In genomic region chr19:44284968-44285367, GRCh38 we compare ENCODE assay signal across 33 cellular contexts. TPM values are rescaled to one million over a fixed set of nuclear protein-coding genes. Genes with fewer than 3 reads are reported as not detected.
"Had no signal": no experiment of that assay in that cellular context is flagged by ENCODE, and none has a peak within 500 bp of the region (broad histone marks: within the 10 kb centered on the region; RNA-seq: fewer than 3 reads in every experiment).

No MANE protein-coding gene starts in this region.

- H3K27ac ChIP-seq: adrenal gland, ascending aorta, breast epithelium, cardiac muscle cell, colonic mucosa, epithelial cell of prostate, esophagus squamous epithelium, WERI-Rb-1 had no signal

- ATAC-seq: activated CD4-positive, CD25-positive, alpha-beta regulatory T cell treated with anti-CD3 and anti-CD28 coated beads, Interleukin-2, amount 50 U/mL, for 24 hours; activated CD8-positive, alpha-beta memory T cell treated with anti-CD3 and anti-CD28 coated beads, Interleukin-2, amount 10 ng/mL, durations not matched to agents 7 days and 5 days; activated CD8-positive, alpha-beta T cell treated with anti-CD3 and anti-CD28 coated beads, Interleukin-2, amount 10 ng/mL, durations not matched to agents 7 days and 5 days; activated naive CD8-positive, alpha-beta T cell treated with anti-CD3 and anti-CD28 coated beads, Interleukin-2, amount 50 U/mL, for 24 hours; T-helper 17 cell had no signal

- H3K27ac Mint-ChIP-seq: activated B cell treated with CpG ODN at 0.5 μM for 24 hours; activated CD4-positive, alpha-beta memory T cell treated with anti-CD3 and anti-CD28 coated beads for 36 hours; activated CD8-positive, alpha-beta memory T cell treated with anti-CD3 and anti-CD28 coated beads, Interleukin-2, amount 10 ng/mL, durations not matched to agents 7 days and 5 days; activated CD8-positive, alpha-beta T cell treated with anti-CD3 and anti-CD28 coated beads, Interleukin-2, amount 10 ng/mL, durations not matched to agents 7 days and 5 days; activated naive CD4-positive, alpha-beta T cell treated with anti-CD3 and anti-CD28 coated beads for 36 hours; activated naive CD4-positive, alpha-beta T cell treated with anti-CD3 and anti-CD28 coated beads, Interleukin-2, amount 50 U/mL, for 24 hours; activated naive CD8-positive, alpha-beta T cell treated with anti-CD3 and anti-CD28 coated beads for 36 hours; activated naive CD8-positive, alpha-beta T cell treated with anti-CD3 and anti-CD28 coated beads, Interleukin-2, amount 50 U/mL, for 24 hours; activated T-helper 1 cell treated with anti-CD3 and anti-CD28 coated beads, Interleukin-12 subunit alpha, Interleukin-12 subunit beta, Interleukin-2, Interleukin-4 antibody, amounts not matched to agents 30 ng/mL and 10 ng/mL and 1 ng/mL, durations not matched to agents 14 hours and 24 hours and 36 hours; activated T-helper 2 cell treated with anti-CD3 and anti-CD28 coated beads, Interferon-gamma antibody, Interleukin-2, Interleukin-4, amounts not matched to agents 10 μg/mL and 5 μg/mL and 100 μg/mL, durations not matched to agents 14 hours and 24 hours and 36 hours; brain; T-helper 17 cell; T-helper 2 cell treated with Interferon-gamma antibody and Interleukin-4, amounts not matched to agents 5 μg/mL and 100 μg/mL, for 36 hours had no signal

- H3K4me3 Mint-ChIP-seq: activated B cell treated with CpG ODN at 0.5 μM for 24 hours; activated CD4-positive, alpha-beta memory T cell treated with anti-CD3 and anti-CD28 coated beads for 36 hours; activated CD8-positive, alpha-beta memory T cell treated with anti-CD3 and anti-CD28 coated beads, Interleukin-2, amount 10 ng/mL, durations not matched to agents 7 days and 5 days; activated CD8-positive, alpha-beta T cell treated with anti-CD3 and anti-CD28 coated beads, Interleukin-2, amount 10 ng/mL, durations not matched to agents 7 days and 5 days; activated naive CD4-positive, alpha-beta T cell treated with anti-CD3 and anti-CD28 coated beads for 36 hours; activated naive CD4-positive, alpha-beta T cell treated with anti-CD3 and anti-CD28 coated beads, Interleukin-2, amount 50 U/mL, for 24 hours; activated naive CD8-positive, alpha-beta T cell treated with anti-CD3 and anti-CD28 coated beads for 36 hours; activated naive CD8-positive, alpha-beta T cell treated with anti-CD3 and anti-CD28 coated beads, Interleukin-2, amount 50 U/mL, for 24 hours; activated T-helper 1 cell treated with anti-CD3 and anti-CD28 coated beads, Interleukin-12 subunit alpha, Interleukin-12 subunit beta, Interleukin-2, Interleukin-4 antibody, amounts not matched to agents 30 ng/mL and 10 ng/mL and 1 ng/mL, durations not matched to agents 14 hours and 24 hours and 36 hours; brain; T-helper 17 cell; T-helper 2 cell treated with Interferon-gamma antibody and Interleukin-4, amounts not matched to agents 5 μg/mL and 100 μg/mL, for 36 hours had no signal

- H3K9me3 ChIP-seq: adrenal gland, colonic mucosa had no signal

- H3K4me1 Mint-ChIP-seq: activated B cell treated with CpG ODN at 0.5 μM for 24 hours; activated CD8-positive, alpha-beta memory T cell treated with anti-CD3 and anti-CD28 coated beads, Interleukin-2, amount 10 ng/mL, durations not matched to agents 7 days and 5 days; activated naive CD4-positive, alpha-beta T cell treated with anti-CD3 and anti-CD28 coated beads, Interleukin-2, amount 50 U/mL, for 24 hours; activated naive CD8-positive, alpha-beta T cell treated with anti-CD3 and anti-CD28 coated beads for 36 hours; activated naive CD8-positive, alpha-beta T cell treated with anti-CD3 and anti-CD28 coated beads, Interleukin-2, amount 50 U/mL, for 24 hours; brain; T-helper 17 cell had no signal

- DNase-seq: activated B cell treated with CpG ODN at 0.5 μM for 24 hours; activated CD4-positive, alpha-beta memory T cell treated with anti-CD3 and anti-CD28 coated beads for 36 hours; activated CD4-positive, alpha-beta T cell treated with anti-CD3 and anti-CD28 coated beads for 48 hours; activated CD8-positive, alpha-beta memory T cell treated with anti-CD3 and anti-CD28 coated beads, Interleukin-2, amount 10 ng/mL, durations not matched to agents 7 days and 5 days; activated CD8-positive, alpha-beta memory T cell treated with anti-CD3 and anti-CD28 coated beads, Interleukin-2, amount 50 U/mL, for 4 hours; activated CD8-positive, alpha-beta T cell treated with anti-CD3 and anti-CD28 coated beads, Interleukin-2, amount 10 ng/mL, durations not matched to agents 7 days and 5 days; activated effector memory CD4-positive, alpha-beta T cell treated with anti-CD3 and anti-CD28 coated beads, Interleukin-2, amount 50 U/mL, for 16 hours; activated naive CD4-positive, alpha-beta T cell treated with anti-CD3 and anti-CD28 coated beads for 36 hours; activated naive CD8-positive, alpha-beta T cell treated with anti-CD3 and anti-CD28 coated beads for 36 hours; activated naive CD8-positive, alpha-beta T cell treated with anti-CD3 and anti-CD28 coated beads, Interleukin-2, amount 50 U/mL, for 24 hours; activated T-cell treated with anti-CD3 and anti-CD28 coated beads, Interleukin-2, amount 50 U/mL, for 1 hour; activated T-cell treated with anti-CD3 and anti-CD28 coated beads, Interleukin-2, amount 50 U/mL, for 48 hours; adrenal gland; central memory CD4-positive, alpha-beta T cell; cerebellar nuclear complex; colonic mucosa; effector CD8-positive, alpha-beta T cell; esophagus squamous epithelium; foreskin fibroblast; T-helper 1 cell; T-helper 17 cell; T1000; WERI-Rb-1 had no signal

- H3K4me3 ChIP-seq: adrenal gland, ascending aorta, breast epithelium, cardiac muscle cell, colonic mucosa, esophagus squamous epithelium had no signal

- H3K27me3 ChIP-seq: adrenal gland, ascending aorta, breast epithelium, cardiac muscle cell, colonic mucosa, esophagus squamous epithelium had no signal

- H3K27me3 Mint-ChIP-seq: activated B cell treated with CpG ODN at 0.5 μM for 24 hours; activated CD4-positive, alpha-beta memory T cell treated with anti-CD3 and anti-CD28 coated beads for 36 hours; activated CD8-positive, alpha-beta memory T cell treated with anti-CD3 and anti-CD28 coated beads, Interleukin-2, amount 10 ng/mL, durations not matched to agents 7 days and 5 days; activated naive CD4-positive, alpha-beta T cell treated with anti-CD3 and anti-CD28 coated beads, Interleukin-2, amount 50 U/mL, for 24 hours; activated naive CD8-positive, alpha-beta T cell treated with anti-CD3 and anti-CD28 coated beads for 36 hours; activated naive CD8-positive, alpha-beta T cell treated with anti-CD3 and anti-CD28 coated beads, Interleukin-2, amount 50 U/mL, for 24 hours; brain; T-helper 17 cell had no signal

- H3K4me1 ChIP-seq: adrenal gland, ascending aorta, breast epithelium, colonic mucosa, esophagus squamous epithelium had no signal

RNA-seq across cellular contexts. Expression of gene ZNF233, which starts 25.3 kb away (rescaled TPM):
- total RNA-seq: activated T-helper 2 cell treated with anti-CD3 and anti-CD28 coated beads, Interferon-gamma antibody, Interleukin-2, Interleukin-4, amounts not matched to agents 10 μg/mL and 5 μg/mL and 100 μg/mL, durations not matched to agents 14 hours and 24 hours and 36 hours; ascending aorta had no signal
